In genomic region chr14:51651388-51652167, GRCh38 we compare ENCODE assay signal across 1 cellular context.
TF ChIP-seq lines count a peak whose summit lies in the region.

TSS of gene FRMD6 (plus strand) at chr14:51651910. CDS start at chr14:51689837, 37,927 bp downstream.

TF ChIP-seq in SK-N-SH, 30 proteins besides CTCF, POLR2A, EP300 and RAD21 (continued from another document):
- TF ChIP-seq MAX (IDR thresholded peaks at IDR 0.05; ENCODE audit: low read depth), result peak; percentile 26
- peak; percentile 40; the same call in 1 of the 2 replicates for TF ChIP-seq ZBTB33 (IDR thresholded peaks at IDR 0.05; ENCODE audit: borderline replicate concordance, low read depth)
- TF ChIP-seq RXRA (IDR thresholded peaks at IDR 0.05; ENCODE audit: borderline replicate concordance, low read depth), result no peak
- TF ChIP-seq FOSL2 (IDR thresholded peaks at IDR 0.05; ENCODE audit: borderline replicate concordance, low read depth), result 0 out of 2 replicates have a peak, but pooled peaks have one; percentile 10
- TF ChIP-seq MXI1 (IDR thresholded peaks at IDR 0.05; ENCODE audit: low read depth, low read length), result no peak; the same call in 1 of the 2 replicates
- 0 out of 2 replicates have a peak, but pooled peaks have one; percentile 7 for TF ChIP-seq JUND (IDR thresholded peaks at IDR 0.05)
- TF ChIP-seq RCOR1 (IDR thresholded peaks at IDR 0.05; ENCODE audit: low read length), result no peak
- no peak; the same call in 1 of the 2 replicates for TF ChIP-seq FOXJ3 (CRISPR knock-in tag; IDR thresholded peaks at IDR 0.05)
- TF ChIP-seq SIN3A (IDR thresholded peaks at IDR 0.05; ENCODE audit: borderline replicate concordance, low read depth, low read length), result peak; percentile 81
- no peak for TF ChIP-seq GATA2 (CRISPR knock-in tag; IDR thresholded peaks at IDR 0.05)
- no peak for TF ChIP-seq EZH2phosphoT487 (IDR thresholded peaks at IDR 0.05; ENCODE audit: borderline replicate concordance, low read depth)
- peak; percentile 54 for TF ChIP-seq SMC3 (IDR thresholded peaks at IDR 0.05; ENCODE audit: low read depth, low read length)
- TF ChIP-seq FOXM1 (IDR thresholded peaks at IDR 0.05; ENCODE audit: low read depth), result peak; percentile 8; the same call in 1 of the 2 replicates
- TF ChIP-seq PBX3 (IDR thresholded peaks at IDR 0.05), result peak; percentile 15; the same call in 1 of the 2 replicates
- TF ChIP-seq YY1 (IDR thresholded peaks at IDR 0.05; ENCODE audit: low read depth), result no peak; the same call in 1 of the 2 replicates
- TF ChIP-seq CHD2 (IDR thresholded peaks at IDR 0.05; ENCODE audit: low read length, partially characterized antibody), result no peak
